ENCODE assay signal across 29 cellular contexts in the genomic region with DNA sequence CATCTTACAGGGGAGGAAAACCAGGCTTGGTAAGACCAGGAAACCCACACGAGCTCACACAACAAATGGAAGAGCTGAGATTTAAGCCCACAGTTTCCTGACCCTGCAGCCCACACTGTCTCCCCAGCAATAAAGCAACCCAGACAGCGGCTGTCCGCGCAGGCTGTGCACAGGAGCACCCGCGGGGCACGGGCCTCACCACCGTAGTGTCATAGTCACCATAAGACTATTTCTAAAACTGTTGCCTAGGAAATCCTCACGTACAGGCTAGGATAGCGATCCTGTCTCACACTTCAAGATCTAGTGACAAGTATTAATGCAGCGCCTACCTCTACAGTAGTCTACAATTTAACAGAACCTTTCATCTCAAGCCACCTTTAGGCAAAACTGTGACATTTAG. TPM values are rescaled to one million over a fixed set of nuclear protein-coding genes. Genes with fewer than 3 reads are reported as not detected.
"Had no signal": no experiment of that assay in that cellular context is flagged by ENCODE, and none has a peak within 500 bp of the region (broad histone marks: within the 10 kb centered on the region; RNA-seq: fewer than 3 reads in every experiment).

No MANE protein-coding gene starts in this region.

- H3K36me3 ChIP-seq: MG63 had no signal

- H3K9me3 Mint-ChIP-seq: activated CD4-positive, alpha-beta memory T cell treated with anti-CD3 and anti-CD28 coated beads, Interleukin-2, amount 10 ng/mL, durations not matched to agents 7 days and 5 days; activated CD4-positive, alpha-beta T cell treated with anti-CD3 and anti-CD28 coated beads, Interleukin-2, amount 10 ng/mL, durations not matched to agents 7 days and 5 days; activated naive CD4-positive, alpha-beta T cell treated with anti-CD3 and anti-CD28 coated beads, Interleukin-2, amount 50 U/mL, for 72 hours; activated naive CD8-positive, alpha-beta T cell treated with anti-CD3 and anti-CD28 coated beads, Interleukin-2, amount 50 U/mL, for 24 hours; brain had no signal

- H3K36me3 Mint-ChIP-seq: activated naive CD4-positive, alpha-beta T cell treated with anti-CD3 and anti-CD28 coated beads, Interleukin-2, amount 50 U/mL, for 72 hours; brain had no signal

- H3K27ac ChIP-seq: VCaP had no signal

- H3K4me1 Mint-ChIP-seq: activated CD4-positive, alpha-beta memory T cell treated with anti-CD3 and anti-CD28 coated beads, Interleukin-2, amount 10 ng/mL, durations not matched to agents 7 days and 5 days; activated CD4-positive, alpha-beta T cell treated with anti-CD3 and anti-CD28 coated beads, Interleukin-2, amount 10 ng/mL, durations not matched to agents 7 days and 5 days; activated naive CD8-positive, alpha-beta T cell treated with anti-CD3 and anti-CD28 coated beads, Interleukin-2, amount 50 U/mL, for 24 hours had no signal

- DNase-seq: activated CD4-positive, alpha-beta memory T cell treated with anti-CD3 and anti-CD28 coated beads, Interleukin-2, amount 10 ng/mL, durations not matched to agents 7 days and 5 days; activated CD4-positive, alpha-beta T cell treated with anti-CD3 and anti-CD28 coated beads, Interleukin-2, amount 10 ng/mL, durations not matched to agents 7 days and 5 days; activated CD4-positive, CD25-positive, alpha-beta regulatory T cell; activated naive CD4-positive, alpha-beta T cell treated with Interleukin-2 at 50 U/mL for 16 hours; activated naive CD8-positive, alpha-beta T cell treated with anti-CD3 and anti-CD28 coated beads, Interleukin-2, amount 50 U/mL, for 24 hours; activated T-cell treated with anti-CD3 and anti-CD28 coated beads for 4 hours; activated T-cell treated with anti-CD3 and anti-CD28 coated beads, Interleukin-2, amount 50 U/mL, for 48 hours; amygdala; MG63; MV-4-11; NCI-H1092 treated with DMSO at 0.1 percent for 48 hours; NCI-H1417 treated with DMSO at 0.1 percent for 48 hours; NCI-H1694; NCI-H2029; NCI-H2107; NCI-H226; NCI-H526; OCI-M1; RPMI8226; SHP77 treated with DMSO at 0.1 percent for 48 hours; T-helper 17 cell; T-helper 9 cell had no signal

- H3K4me3 Mint-ChIP-seq: activated CD4-positive, alpha-beta memory T cell treated with anti-CD3 and anti-CD28 coated beads, Interleukin-2, amount 10 ng/mL, durations not matched to agents 7 days and 5 days; activated CD4-positive, alpha-beta T cell treated with anti-CD3 and anti-CD28 coated beads, Interleukin-2, amount 10 ng/mL, durations not matched to agents 7 days and 5 days; activated naive CD8-positive, alpha-beta T cell treated with anti-CD3 and anti-CD28 coated beads, Interleukin-2, amount 50 U/mL, for 24 hours; brain had no signal

- H3K4me3 ChIP-seq: MG63 had no signal

- ATAC-seq: activated naive CD4-positive, alpha-beta T cell treated with anti-CD3 and anti-CD28 coated beads, Interleukin-2, amount 50 U/mL, for 72 hours; activated naive CD8-positive, alpha-beta T cell treated with anti-CD3 and anti-CD28 coated beads, Interleukin-2, amount 50 U/mL, for 24 hours; Panc1; T-helper 17 cell had no signal

- H3K27ac Mint-ChIP-seq: activated CD4-positive, alpha-beta memory T cell treated with anti-CD3 and anti-CD28 coated beads, Interleukin-2, amount 10 ng/mL, durations not matched to agents 7 days and 5 days; activated CD4-positive, alpha-beta T cell treated with anti-CD3 and anti-CD28 coated beads, Interleukin-2, amount 10 ng/mL, durations not matched to agents 7 days and 5 days; activated naive CD4-positive, alpha-beta T cell treated with anti-CD3 and anti-CD28 coated beads, Interleukin-2, amount 50 U/mL, for 72 hours; activated naive CD8-positive, alpha-beta T cell treated with anti-CD3 and anti-CD28 coated beads, Interleukin-2, amount 50 U/mL, for 24 hours had no signal

- H3K9me3 ChIP-seq: MG63 had no signal

RNA-seq across cellular contexts. Expression of a gene that starts 54.0 kb away (rescaled TPM):
- total RNA-seq: activated CD4-positive, alpha-beta memory T cell treated with anti-CD3 and anti-CD28 coated beads, Interleukin-2, amount 10 ng/mL, durations not matched to agents 7 days and 5 days; activated CD4-positive, alpha-beta T cell treated with anti-CD3 and anti-CD28 coated beads, Interleukin-2, amount 10 ng/mL, durations not matched to agents 7 days and 5 days; activated CD8-positive, alpha-beta memory T cell treated with anti-CD3 and anti-CD28 coated beads for 36 hours; NCI-H460; SK-MEL-5 had no signal
